In genomic region chr12:99444859-99445316, GRCh38 we compare ENCODE assay signal across 16 cellular contexts.
DNase-seq lines count a peak whose midpoint lies in the region; ATAC-seq and TF ChIP-seq lines count a peak whose summit lies in the region.
"Had no signal": no experiment of that assay in that cellular context is flagged by ENCODE, and none has a peak within 500 bp of the region (broad histone marks: within the 10 kb centered on the region; RNA-seq: fewer than 3 reads in every experiment).

No MANE protein-coding gene starts in this region.

- no peak overlapping the region for H3K27ac ChIP-seq in body of pancreas
- H3K27ac ChIP-seq: coronary artery, parathyroid adenoma had no signal

- ATAC-seq in GM21390 (IDR thresholded peaks at IDR 0.05; ENCODE audit: unreplicated experiment): peak; percentile 56
- peak; percentile 72 for ATAC-seq in HG03196 (IDR thresholded peaks at IDR 0.05; ENCODE audit: unreplicated experiment)
- no peak for ATAC-seq in body of pancreas
- ATAC-seq: HCT116 had no signal

- DNase-seq in AG09309 (ENCODE audit: low read depth): peak; percentile 74
- peak; percentile 9 for DNase-seq in astrocyte of the hippocampus (ENCODE audit: low read depth, low spot score)
- no peak for DNase-seq in GM19240 (ENCODE audit: insufficient read length, low spot score)
- DNase-seq in cerebellum (ENCODE audit: low spot score): no peak
- DNase-seq in NOMO-1 (lab: John Stamatoyannopoulos, UW; ENCODE audit: unreplicated experiment in 2 of 2): no peak
- DNase-seq in body of pancreas: no peak
- DNase-seq: activated CD8-positive, alpha-beta memory T cell treated with anti-CD3 and anti-CD28 coated beads, Interleukin-2, amount 50 U/mL, for 48 hours; DMS153; mesendoderm; MV-4-11; NCI-H446 treated with DMSO at 0.1 percent for 48 hours had no signal

- no peaks in the 10 kb centered on the region for H3K9me3 ChIP-seq in body of pancreas

- no peak for TF ChIP-seq POLR2A in body of pancreas (IDR thresholded peaks at IDR 0.05)

- H3K4me3 ChIP-seq in AG09309 (ENCODE audit: control insufficient read depth, low read depth, low read length): no peak overlapping the region
- H3K4me3 ChIP-seq in body of pancreas: no peak overlapping the region
- H3K4me3 ChIP-seq: coronary artery had no signal

- no peaks in the 10 kb centered on the region for H3K36me3 ChIP-seq in body of pancreas (replicated peaks in 1 of 2; ENCODE audit: insufficient read depth in 1 of 2, low read depth in 2 of 2)

- intact Hi-C loops in body of pancreas (cut with DNase I): no loop called here

- no peak for TF ChIP-seq CTCF in AG09309 (IDR thresholded peaks at IDR 0.05; ENCODE audit: control insufficient read depth, insufficient read depth, low read depth, low read length, missing control alignments)
- no peak for TF ChIP-seq CTCF in body of pancreas (IDR thresholded peaks at IDR 0.05)

- no peaks in the 10 kb centered on the region for H3K27me3 ChIP-seq in body of pancreas

- no peaks in the 10 kb centered on the region for H3K4me1 ChIP-seq in body of pancreas
- H3K4me1 ChIP-seq: parathyroid adenoma had no signal

Comparison
In these comparisons a context has a peak if more than half of its experiments do, and no peak if none do; other contexts are left out.
1. DNase-seq: peak in AG09309 (single experiment) and astrocyte of the hippocampus (single experiment); none in GM19240 (single experiment), cerebellum (single experiment), NOMO-1 (0 of 2) and body of pancreas (0 of 4).